ENCODE assay signal across 17 cellular contexts in the genomic region with DNA sequence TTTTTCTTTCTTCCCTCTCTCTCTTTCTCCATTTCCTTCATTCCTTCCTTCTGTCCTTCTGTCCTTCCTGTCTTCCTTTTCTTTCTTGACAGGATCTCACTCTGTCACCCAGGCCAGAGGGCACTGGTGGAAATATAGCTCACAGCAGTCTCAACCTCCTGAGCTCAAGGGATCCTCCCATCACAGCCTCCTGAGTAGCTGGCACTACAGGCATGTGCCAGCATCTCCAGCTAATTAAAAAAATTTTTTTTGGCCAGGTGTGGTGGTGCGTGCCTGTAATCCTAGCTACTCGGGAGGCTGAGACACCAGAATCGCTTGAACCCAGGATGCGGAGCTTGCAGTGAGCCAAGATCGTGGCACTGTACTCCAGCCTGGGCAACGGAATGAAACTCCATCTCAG. TPM values are rescaled to one million over a fixed set of nuclear protein-coding genes. Genes with fewer than 3 reads are reported as not detected.
DNase-seq lines count a peak whose midpoint lies in the region; ATAC-seq, FAIRE-seq and TF ChIP-seq lines count a peak whose summit lies in the region.
"Had no signal": no experiment of that assay in that cellular context is flagged by ENCODE, and none has a peak within 500 bp of the region (broad histone marks: within the 10 kb centered on the region; RNA-seq: fewer than 3 reads in every experiment).

No MANE protein-coding gene starts in this region.

- intact Hi-C loops in natural killer cell (cut with micrococcal nuclease): no loop called here
- intact Hi-C loops in Right ventricle myocardium inferior (cut with DNase I): no loop called here
- intact Hi-C loops in left lung (cut with DNase I): no loop called here

- H3K27ac ChIP-seq in astrocyte (ENCODE audit: low read depth, low read length): no peak overlapping the region
- no peak overlapping the region for H3K27ac ChIP-seq in left lung
- H3K27ac ChIP-seq: C4-2B, GM23248, HL-60 had no signal

- H3K27me3 ChIP-seq in astrocyte (ENCODE audit: insufficient read depth, low read length): peaks cover 14% of the 10 kb centered on the region
- peaks cover 3 to 43% of the 10 kb centered on the region in 2 donors for H3K27me3 ChIP-seq in left lung

- no peaks in the 10 kb centered on the region for H3K9me3 ChIP-seq in astrocyte (ENCODE audit: insufficient read depth, low read depth, low read length)
- H3K9me3 ChIP-seq in left lung: peaks cover 0 to 3% of the 10 kb centered on the region in 2 donors
- H3K9me3 ChIP-seq: BE2C had no signal

- FAIRE-seq in astrocyte (lab: Jason Lieb, UNC): no peak
- FAIRE-seq: A204.1, H54 had no signal

- H3K4me1 Mint-ChIP-seq in natural killer cell (peaks cover 0 to 14% of the 10 kb centered on the region in 2 donors), astrocyte (ENCODE audit: low read depth, unreplicated experiment) (no peaks in the 10 kb centered on the region), type B pancreatic cell (ENCODE audit: unreplicated experiment) (no peaks in the 10 kb centered on the region)
- H3K4me1 Mint-ChIP-seq in natural killer cell treated with Interleukin-12 subunit alpha and Interleukin-12 subunit beta and Interleukin-15 and Interleukin-18, amount 100 ng/mL, for 72 hours (ENCODE audit: low read depth in 2 of 2): peaks cover 0 to 6% of the 10 kb centered on the region in 2 donors

- TF ChIP-seq CTCF in natural killer cell (IDR thresholded peaks at IDR 0.05): no peak
- no peak for TF ChIP-seq CTCF in astrocyte (IDR thresholded peaks at IDR 0.05; ENCODE audit: insufficient read depth, low read depth, low read length)
- no peak for TF ChIP-seq CTCF in epithelial cell of esophagus (IDR thresholded peaks at IDR 0.05; ENCODE audit: insufficient read depth, low read depth, low read length, missing control alignments)
- TF ChIP-seq CTCF in type B pancreatic cell (conservative IDR thresholded peaks at IDR 0.05): no peak
- TF ChIP-seq CTCF in left lung (IDR thresholded peaks at IDR 0.05): no peak

- ATAC-seq in natural killer cell: no peak
- ATAC-seq in natural killer cell treated with Interleukin-12 subunit alpha and Interleukin-12 subunit beta and Interleukin-15 and Interleukin-18, amount 100 ng/mL, for 72 hours: no peak
- ATAC-seq in Right ventricle myocardium inferior: no peak
- ATAC-seq in left lung: no peak
- ATAC-seq in GM21576 (IDR thresholded peaks at IDR 0.05; ENCODE audit: unreplicated experiment): no peak
- ATAC-seq: HCT116 had no signal

- H3K27ac Mint-ChIP-seq in natural killer cell (no peak overlapping the region), astrocyte (ENCODE audit: unreplicated experiment) (no peak overlapping the region), type B pancreatic cell (peak overlapping the region; percentile 29)
- no peak overlapping the region for H3K27ac Mint-ChIP-seq in natural killer cell treated with Interleukin-12 subunit alpha and Interleukin-12 subunit beta and Interleukin-15 and Interleukin-18, amount 100 ng/mL, for 72 hours

- H3K4me1 ChIP-seq in astrocyte (ENCODE audit: insufficient read depth, low read length): no peaks in the 10 kb centered on the region
- H3K4me1 ChIP-seq in left lung: peaks cover 5 to 25% of the 10 kb centered on the region in 2 donors
- H3K4me1 ChIP-seq: BE2C had no signal

- no peaks in the 10 kb centered on the region for H3K9me3 Mint-ChIP-seq in natural killer cell
- H3K9me3 Mint-ChIP-seq in natural killer cell treated with Interleukin-12 subunit alpha and Interleukin-12 subunit beta and Interleukin-15 and Interleukin-18, amount 100 ng/mL, for 72 hours: no peaks in the 10 kb centered on the region
- H3K9me3 Mint-ChIP-seq in astrocyte (ENCODE audit: unreplicated experiment): peaks cover 10% of the 10 kb centered on the region
- peaks cover 5% of the 10 kb centered on the region for H3K9me3 Mint-ChIP-seq in type B pancreatic cell

- no peak overlapping the region for H2AFZ ChIP-seq in astrocyte (ENCODE audit: low read depth, low read length)
- H2AFZ ChIP-seq: GM23248 had no signal

- DNase-seq in natural killer cell (no peak), astrocyte (ENCODE audit: low read depth) (no peak), epithelial cell of esophagus (ENCODE audit: low read depth) (peak; percentile 68), type B pancreatic cell (ENCODE audit: extremely low spot score, unreplicated experiment) (no peak), Right ventricle myocardium inferior (ENCODE audit: missing footprints) (no peak), left lung (no peak)
- DNase-seq in natural killer cell treated with Interleukin-12 subunit alpha and Interleukin-12 subunit beta and Interleukin-15 and Interleukin-18, amount 100 ng/mL, for 72 hours (ENCODE audit: low spot score): no peak
- DNase-seq: BE2C, DMS53, GM23248 had no signal

- H3K4me3 ChIP-seq in astrocyte (ENCODE audit: insufficient read depth, low read depth, low read length) (no peak overlapping the region), epithelial cell of esophagus (ENCODE audit: low read length) (no peak overlapping the region), left lung (no peak overlapping the region)
- H3K4me3 ChIP-seq: GM23248 had no signal

- no peaks in the 10 kb centered on the region for H3K36me3 Mint-ChIP-seq in natural killer cell
- no peaks in the 10 kb centered on the region for H3K36me3 Mint-ChIP-seq in natural killer cell treated with Interleukin-12 subunit alpha and Interleukin-12 subunit beta and Interleukin-15 and Interleukin-18, amount 100 ng/mL, for 72 hours
- peaks cover 7% of the 10 kb centered on the region for H3K36me3 Mint-ChIP-seq in astrocyte (ENCODE audit: low read depth, unreplicated experiment)
- H3K36me3 Mint-ChIP-seq in type B pancreatic cell: no peaks in the 10 kb centered on the region

- no peak overlapping the region for H3K9ac ChIP-seq in astrocyte (ENCODE audit: low read length)
- H3K9ac ChIP-seq: GM23248 had no signal

- H3K4me3 Mint-ChIP-seq in natural killer cell: peak overlapping the region; percentile 41
- H3K4me3 Mint-ChIP-seq in natural killer cell treated with Interleukin-12 subunit alpha and Interleukin-12 subunit beta and Interleukin-15 and Interleukin-18, amount 100 ng/mL, for 72 hours: no peak overlapping the region
- H3K4me3 Mint-ChIP-seq in astrocyte (ENCODE audit: unreplicated experiment): peak overlapping the region; percentile 35
- H3K4me3 Mint-ChIP-seq in type B pancreatic cell: no peak overlapping the region

- peaks cover 14% of the 10 kb centered on the region for H4K20me1 ChIP-seq in astrocyte (ENCODE audit: insufficient read depth, low read length)

- no peaks in the 10 kb centered on the region for H3K36me3 ChIP-seq in astrocyte (ENCODE audit: insufficient read depth, low read length)
- H3K36me3 ChIP-seq in left lung: no peaks in the 10 kb centered on the region
- H3K36me3 ChIP-seq: BE2C had no signal

- no peaks in the 10 kb centered on the region for H3K79me2 ChIP-seq in astrocyte (ENCODE audit: insufficient read depth, low read length)

- no peak overlapping the region for H3K4me2 ChIP-seq in astrocyte (ENCODE audit: low read length)

- peaks cover 0 to 14% of the 10 kb centered on the region in 2 donors for H3K27me3 Mint-ChIP-seq in natural killer cell (ENCODE audit: low read depth in 2 of 2)
- peaks cover 6 to 7% of the 10 kb centered on the region in 2 donors for H3K27me3 Mint-ChIP-seq in natural killer cell treated with Interleukin-12 subunit alpha and Interleukin-12 subunit beta and Interleukin-15 and Interleukin-18, amount 100 ng/mL, for 72 hours
- H3K27me3 Mint-ChIP-seq in astrocyte (ENCODE audit: low read depth, unreplicated experiment): peaks cover 27% of the 10 kb centered on the region
- H3K27me3 Mint-ChIP-seq in type B pancreatic cell: peaks cover 38% of the 10 kb centered on the region

RNA-seq across cellular contexts. Expression of a gene that starts 4.8 kb away (rescaled TPM):
- 10 to 100 TPM; 24.1 to 47.3 (median 38.4) TPM for total RNA-seq in natural killer cell
- 1 to 10 TPM; 4.2 to 5.4 TPM for total RNA-seq in natural killer cell treated with Interleukin-12 subunit alpha and Interleukin-12 subunit beta and Interleukin-15 and Interleukin-18, amount 100 ng/mL, for 72 hours
- total RNA-seq in astrocyte: 13.8 and 14.8 TPM in 2 replicates
- total RNA-seq in type B pancreatic cell (ENCODE audit: low replicate concordance): 8.4 and 16.1 TPM in 2 replicates
- 10.5 TPM for total RNA-seq in Right ventricle myocardium inferior
- 10 to 100 TPM in 1 of 2 donors, 1 to 10 TPM in 1; 9.9 to 21.8 TPM for total RNA-seq in left lung

RNA-seq across cellular contexts. Expression of a gene that starts 8.3 kb away (rescaled TPM):
- total RNA-seq in natural killer cell (not detected), astrocyte (not detected in 2 replicates), type B pancreatic cell (ENCODE audit: low replicate concordance) (not detected in 2 replicates), Right ventricle myocardium inferior (not detected), left lung (not detected)
- total RNA-seq in natural killer cell treated with Interleukin-12 subunit alpha and Interleukin-12 subunit beta and Interleukin-15 and Interleukin-18, amount 100 ng/mL, for 72 hours: not detected
- total RNA-seq: Daoy, GM23248 had no signal

RNA-seq across cellular contexts. Expression of a gene that starts 21.3 kb away (rescaled TPM):
- not detected for total RNA-seq in natural killer cell
- not detected for total RNA-seq in natural killer cell treated with Interleukin-12 subunit alpha and Interleukin-12 subunit beta and Interleukin-15 and Interleukin-18, amount 100 ng/mL, for 72 hours
- not detected in 2 replicates for total RNA-seq in astrocyte
- total RNA-seq in type B pancreatic cell (ENCODE audit: low replicate concordance): not detected in 2 replicates
- not detected for total RNA-seq in Right ventricle myocardium inferior
- total RNA-seq in left lung: not detected
- total RNA-seq: Daoy, GM23248 had no signal

RNA-seq across cellular contexts. Expression of a gene that starts 31.4 kb away (rescaled TPM):
- total RNA-seq in natural killer cell: not detected
- not detected for total RNA-seq in natural killer cell treated with Interleukin-12 subunit alpha and Interleukin-12 subunit beta and Interleukin-15 and Interleukin-18, amount 100 ng/mL, for 72 hours
- not detected in 2 replicates for total RNA-seq in astrocyte
- not detected in 2 replicates for total RNA-seq in type B pancreatic cell (ENCODE audit: low replicate concordance)
- total RNA-seq in Right ventricle myocardium inferior: not detected
- not detected for total RNA-seq in left lung
- total RNA-seq: Daoy, GM23248 had no signal

RNA-seq across cellular contexts. Expression of a gene that starts 45.1 kb away (rescaled TPM):
- total RNA-seq in natural killer cell (not detected), astrocyte (not detected in 2 replicates), type B pancreatic cell (ENCODE audit: low replicate concordance) (not detected in 2 replicates), Right ventricle myocardium inferior (not detected), left lung (not detected)
- total RNA-seq in natural killer cell treated with Interleukin-12 subunit alpha and Interleukin-12 subunit beta and Interleukin-15 and Interleukin-18, amount 100 ng/mL, for 72 hours: not detected
- total RNA-seq: Daoy, GM23248 had no signal

Comparison
In these comparisons a context has a peak if more than half of its experiments do, and no peak if none do; other contexts are left out.
1. H3K4me3 Mint-ChIP-seq: peak in natural killer cell (single experiment) and astrocyte (single experiment); none in natural killer cell treated with Interleukin-12 subunit alpha and Interleukin-12 subunit beta and Interleukin-15 and Interleukin-18, amount 100 ng/mL, for 72 hours (single experiment) and type B pancreatic cell (single experiment).